ENCODE assay signal across 12 cellular contexts in the genomic region with DNA sequence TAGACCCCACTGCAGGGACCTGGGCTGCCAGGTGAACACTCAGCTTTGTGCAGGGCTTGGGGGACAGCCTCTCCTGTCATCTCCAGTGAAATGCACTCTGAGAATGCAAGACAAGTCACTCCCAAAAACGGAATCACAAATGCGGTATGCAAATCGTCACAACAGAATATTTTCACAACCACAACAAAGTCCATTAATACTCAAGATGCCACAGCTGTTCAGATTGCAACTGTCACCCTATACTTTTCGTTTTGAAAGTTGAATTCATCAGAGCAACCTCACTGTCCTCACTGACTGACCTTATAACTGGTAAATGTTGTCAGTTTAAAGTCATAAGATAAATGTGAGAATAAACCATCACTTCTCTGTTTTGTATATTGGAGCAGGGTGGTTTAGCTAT. TPM values are rescaled to one million over a fixed set of nuclear protein-coding genes. Genes with fewer than 3 reads are reported as not detected.
A peak's percentile ranks its signal among the peaks of the same experiment; 100 is the strongest.
DNase-seq lines count a peak whose midpoint lies in the region; ATAC-seq, FAIRE-seq and TF ChIP-seq lines count a peak whose summit lies in the region.
"Had no signal": no experiment of that assay in that cellular context is flagged by ENCODE, and none has a peak within 500 bp of the region (broad histone marks: within the 10 kb centered on the region; RNA-seq: fewer than 3 reads in every experiment).

No MANE protein-coding gene starts in this region.

- WGBS in hepatocyte (ENCODE audit: low lambda C conversion rate, missing lambda C conversion rate): 82% methylated on average over 4 of the region's 4 CpGs

- CTCF ChIA-PET in T-cell (lab: Charles Lee): no interaction called here

- no peak overlapping the region for H3K27ac ChIP-seq in hepatocyte
- H3K27ac ChIP-seq: dorsolateral prefrontal cortex, transverse colon had no signal

- no peak overlapping the region for H2AFZ ChIP-seq in hepatocyte

- H3K9me2 ChIP-seq in hepatocyte (replicated peaks; ENCODE audit: insufficient read depth): no peaks in the 10 kb centered on the region

- H3K4me1 Mint-ChIP-seq in T-cell: peaks cover 23 to 68% (median 46%) of the 10 kb centered on the region in 3 donors
- H3K4me1 Mint-ChIP-seq: nephron had no signal

- H3K4me2 ChIP-seq in hepatocyte: no peak overlapping the region

- H3K4me3 Mint-ChIP-seq in T-cell: peak overlapping the region in 2 of 3 donors; percentile 10 to 17
- H3K4me3 Mint-ChIP-seq: nephron had no signal

- H3K36me3 Mint-ChIP-seq in T-cell: peaks cover 8% of the 10 kb centered on the region

- H3K36me3 ChIP-seq in hepatocyte (replicated peaks; ENCODE audit: insufficient read depth, low read depth): no peaks in the 10 kb centered on the region
- H3K36me3 ChIP-seq: transverse colon had no signal

- H3K79me2 ChIP-seq in hepatocyte: no peaks in the 10 kb centered on the region

- H3K4me1 ChIP-seq in hepatocyte (ENCODE audit: insufficient read depth): no peaks in the 10 kb centered on the region
- H3K4me1 ChIP-seq: transverse colon had no signal

- peak; percentile 84 for FAIRE-seq in GM19239 (lab: Jason Lieb, UNC)

- TF ChIP-seq CTCF in GM12865 (IDR thresholded peaks at IDR 0.05; ENCODE audit: insufficient read depth, low read depth, low read length, missing control alignments) (no peak), hepatocyte (IDR thresholded peaks at IDR 0.05; ENCODE audit: poor library complexity) (no peak)

- H3K27me3 Mint-ChIP-seq in T-cell: peaks cover 0 to 9% of the 10 kb centered on the region in 2 donors

- no peaks in the 10 kb centered on the region for H4K20me1 ChIP-seq in hepatocyte (ENCODE audit: insufficient read depth, poor library complexity, severe bottlenecking)

- H3K27ac Mint-ChIP-seq in T-cell: peak overlapping the region; percentile 58 to 68
- H3K27ac Mint-ChIP-seq: nephron had no signal

- peak; percentile 94 for DNase-seq in GM12865 (ENCODE audit: low read depth)
- no peak for DNase-seq in GM19239 (ENCODE audit: insufficient read length, low spot score)
- no peak for DNase-seq in T-cell
- no peak for DNase-seq in hepatocyte (ENCODE audit: low spot score)
- DNase-seq in cerebellar nuclear complex (lab: John Stamatoyannopoulos, UW): no peak
- no peak for DNase-seq in A172 (ENCODE audit: low spot score)
- DNase-seq: NCI-H2107, transverse colon had no signal

- H3K9me3 ChIP-seq in hepatocyte (ENCODE audit: low read depth): no peaks in the 10 kb centered on the region
- H3K9me3 ChIP-seq: transverse colon had no signal

- no peaks in the 10 kb centered on the region for H3K27me3 ChIP-seq in hepatocyte
- H3K27me3 ChIP-seq: dorsolateral prefrontal cortex, transverse colon had no signal

- H3K4me3 ChIP-seq in GM12865 (ENCODE audit: low read depth, low read length): no peak overlapping the region
- no peak overlapping the region for H3K4me3 ChIP-seq in hepatocyte
- H3K4me3 ChIP-seq: dorsolateral prefrontal cortex, transverse colon had no signal

- POLR2A ChIA-PET in T-cell (lab: Charles Lee): no interaction called here

- ATAC-seq in HG02885 (IDR thresholded peaks at IDR 0.05; ENCODE audit: poor library complexity, unreplicated experiment) (peak; percentile 47), T-cell (replicated peaks in 1 of 4) (peak in 1 of 4 experiments; percentile 18), GM18907 (IDR thresholded peaks at IDR 0.05; ENCODE audit: unreplicated experiment) (no peak)

- H3K9me3 Mint-ChIP-seq in T-cell: peaks cover 9 to 13% (median 11%) of the 10 kb centered on the region in 3 donors

RNA-seq across cellular contexts. Expression of a gene that starts 16.6 kb away (rescaled TPM):
- total RNA-seq in T-cell (10 to 100 TPM in 1 of 5 donors, 1 to 10 TPM in 4; 3.5 to 14.0 (median 6.1) TPM), hepatocyte (not detected in 2 replicates)
- polyA plus RNA-seq in hepatocyte: 0.06 TPM in 1 of 2 replicates, not detected in the other
- 0.22 and 0.28 TPM in 2 replicates for total RNA-seq in A172 (2014; rRNA removed; shearing (Covaris generic))
